ENCODE assay signal across 15 cellular contexts in the genomic region with DNA sequence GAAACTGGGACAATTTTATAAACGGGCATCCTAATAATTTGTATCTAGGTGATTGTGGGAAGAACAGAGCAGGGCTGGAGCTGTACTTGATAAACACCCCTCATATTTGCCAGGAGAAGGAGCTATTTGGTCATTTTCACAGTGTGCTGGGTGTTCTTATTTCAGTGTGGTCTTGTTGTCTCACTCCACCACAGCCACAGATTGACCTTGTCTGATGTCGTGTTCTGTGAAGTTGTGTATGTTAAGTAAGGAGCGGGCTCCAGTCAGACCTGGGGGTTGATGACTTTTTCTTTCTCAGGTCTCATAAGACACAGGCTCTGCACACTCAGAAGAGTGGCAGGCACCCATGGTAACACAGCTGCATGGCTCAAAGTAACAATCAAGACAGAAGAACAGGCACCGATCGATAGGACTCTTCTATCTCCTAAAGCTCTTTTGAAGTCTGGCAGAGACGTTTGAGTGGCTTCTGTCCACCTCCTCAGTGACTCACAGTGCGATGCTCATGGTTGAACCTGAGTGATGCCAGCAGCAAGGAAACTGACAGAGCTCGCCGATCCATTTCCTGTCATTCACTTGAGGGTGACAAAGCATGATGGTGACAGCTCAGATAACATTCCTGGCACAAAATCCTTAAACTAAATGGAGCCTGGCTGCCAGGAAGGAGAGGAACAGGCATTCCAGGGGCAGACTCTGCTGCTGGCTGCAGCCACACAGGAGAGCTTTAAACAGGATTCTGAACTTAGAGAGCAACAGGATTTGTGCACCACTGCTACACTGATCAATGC. TPM values are rescaled to one million over a fixed set of nuclear protein-coding genes. Genes with fewer than 3 reads are reported as not detected.
DNase-seq lines count a peak whose midpoint lies in the region; ATAC-seq and TF ChIP-seq lines count a peak whose summit lies in the region.
"Had no signal": no experiment of that assay in that cellular context is flagged by ENCODE, and none has a peak within 500 bp of the region (broad histone marks: within the 10 kb centered on the region; RNA-seq: fewer than 3 reads in every experiment).

No MANE protein-coding gene starts in this region.

- H3K4me1 Mint-ChIP-seq in activated CD4-positive, alpha-beta T cell treated with anti-CD3 and anti-CD28 coated beads, Interleukin-2, amount 10 ng/mL, durations not matched to agents 24 days and 14 days: peaks cover 33% of the 10 kb centered on the region
- H3K4me1 Mint-ChIP-seq in mesothelial cell of epicardium: peaks cover 5% of the 10 kb centered on the region

- TF ChIP-seq CTCF in fibroblast of lung (conservative IDR thresholded peaks at IDR 0.05 in 1 of 2, IDR thresholded peaks at IDR 0.05 in 1 of 2; ENCODE audit: low read depth in 1 of 2, low read length in 2 of 2) (no peak), psoas muscle (IDR thresholded peaks at IDR 0.05) (no peak), mesothelial cell of epicardium (IDR thresholded peaks at IDR 0.05; ENCODE audit: unreplicated experiment) (no peak)

- no peak for DNase-seq in activated CD4-positive, alpha-beta T cell treated with anti-CD3 and anti-CD28 coated beads, Interleukin-2, amount 10 ng/mL, durations not matched to agents 24 days and 14 days
- DNase-seq in activated CD4-positive, alpha-beta T cell treated with anti-CD3 and anti-CD28 coated beads for 4 hours: no peak
- DNase-seq in NCI-H446 treated with DMSO at 0.1 percent for 48 hours (lab: John Stamatoyannopoulos, UW) (peak; percentile 21), fibroblast of lung (ENCODE audit: low read depth in 2 of 2) (peak; percentile 24 to 54), psoas muscle (peak; percentile 33 to 74), mesothelial cell of epicardium (ENCODE audit: low spot score in 2 of 2, unreplicated experiment in 2 of 2) (no peak), DMS153 treated with DMSO at 0.1 percent for 48 hours (lab: John Stamatoyannopoulos, UW; ENCODE audit: unreplicated experiment) (no peak), NCI-H748 treated with DMSO at 0.1 percent for 48 hours (lab: John Stamatoyannopoulos, UW) (no peak)
- DNase-seq: DMS79 treated with DMSO at 0.1 percent for 48 hours, Karpas-422, natural killer cell, NCI-H2171, T-helper 9 cell had no signal

- ATAC-seq in psoas muscle: peak; percentile 87 to 93 (median 92)
- ATAC-seq: natural killer cell had no signal

- H3K4me1 ChIP-seq in fibroblast of lung (ENCODE audit: control insufficient read depth, extremely low read depth, insufficient read depth, low read length) (peaks cover 15% of the 10 kb centered on the region), psoas muscle (peaks cover 40% of the 10 kb centered on the region)

- H3K4me3 Mint-ChIP-seq in activated CD4-positive, alpha-beta T cell treated with anti-CD3 and anti-CD28 coated beads, Interleukin-2, amount 10 ng/mL, durations not matched to agents 24 days and 14 days: no peak overlapping the region
- no peak overlapping the region for H3K4me3 Mint-ChIP-seq in mesothelial cell of epicardium
- H3K4me3 Mint-ChIP-seq: natural killer cell had no signal

- no peak overlapping the region for H2AFZ ChIP-seq in fibroblast of lung (ENCODE audit: low read length)

- no peaks in the 10 kb centered on the region for H3K27me3 ChIP-seq in fibroblast of lung (ENCODE audit: control insufficient read depth, insufficient read depth, low read length)
- no peaks in the 10 kb centered on the region for H3K27me3 ChIP-seq in psoas muscle (ENCODE audit: insufficient read depth in 3 of 3, low read length in 2 of 3)
- H3K27me3 ChIP-seq: upper lobe of left lung had no signal

- H3K9me3 Mint-ChIP-seq in activated CD4-positive, alpha-beta T cell treated with anti-CD3 and anti-CD28 coated beads, Interleukin-2, amount 10 ng/mL, durations not matched to agents 24 days and 14 days: no peaks in the 10 kb centered on the region
- no peaks in the 10 kb centered on the region for H3K9me3 Mint-ChIP-seq in mesothelial cell of epicardium
- H3K9me3 Mint-ChIP-seq: natural killer cell had no signal

- H3K9me3 ChIP-seq in fibroblast of lung (ENCODE audit: control insufficient read depth, insufficient read depth, low read depth, low read length): no peaks in the 10 kb centered on the region
- no peaks in the 10 kb centered on the region for H3K9me3 ChIP-seq in psoas muscle
- H3K9me3 ChIP-seq: upper lobe of left lung had no signal

- H3K4me3 ChIP-seq in fibroblast of lung (replicated peaks in 1 of 4; ENCODE audit: control extremely low read depth in 1 of 4, insufficient read depth in 1 of 4, low read depth in 3 of 4, low read length in 4 of 4) (no peak overlapping the region), psoas muscle (peak overlapping the region; percentile 17)
- H3K4me3 ChIP-seq: skin epidermis, upper lobe of left lung had no signal

- intact Hi-C loops in activated CD4-positive, alpha-beta T cell treated with anti-CD3 and anti-CD28 coated beads, Interleukin-2, amount 10 ng/mL, durations not matched to agents 24 days and 14 days (cut with micrococcal nuclease): loop anchor here (10.0 kb wide), 1 partner anchor 609 kb away; no protein-coding TSS in a partner anchor
- intact Hi-C loops in psoas muscle (cut with DNase I): loop anchor here (10.0 kb wide), 3 partner anchors 429 to 1039 kb away; partner anchors contain the start of gene CAPN7 (in 1 of the 2)

- 35 to 37% (median 37%) methylated on average over 9 of the region's 9 CpGs for WGBS in psoas muscle, 3 donors

- H3K36me3 ChIP-seq in fibroblast of lung (ENCODE audit: control insufficient read depth, insufficient read depth, low read length) (no peaks in the 10 kb centered on the region), psoas muscle (ENCODE audit: insufficient read depth in 1 of 2, low read depth in 1 of 2) (no peaks in the 10 kb centered on the region)
- H3K36me3 ChIP-seq: upper lobe of left lung had no signal

- H4K20me1 ChIP-seq in fibroblast of lung (ENCODE audit: control insufficient read depth, extremely low read depth, insufficient read depth, low read length): no peaks in the 10 kb centered on the region

- no peaks in the 10 kb centered on the region for H3K36me3 Mint-ChIP-seq in activated CD4-positive, alpha-beta T cell treated with anti-CD3 and anti-CD28 coated beads, Interleukin-2, amount 10 ng/mL, durations not matched to agents 24 days and 14 days (ENCODE audit: low read depth)
- no peaks in the 10 kb centered on the region for H3K36me3 Mint-ChIP-seq in mesothelial cell of epicardium
- H3K36me3 Mint-ChIP-seq: natural killer cell had no signal

- H3K27ac Mint-ChIP-seq in activated CD4-positive, alpha-beta T cell treated with anti-CD3 and anti-CD28 coated beads, Interleukin-2, amount 10 ng/mL, durations not matched to agents 24 days and 14 days: peak overlapping the region; percentile 14
- no peak overlapping the region for H3K27ac Mint-ChIP-seq in mesothelial cell of epicardium
- H3K27ac Mint-ChIP-seq: natural killer cell had no signal

- H3K79me2 ChIP-seq in fibroblast of lung (ENCODE audit: control insufficient read depth, insufficient read depth, low read length): no peaks in the 10 kb centered on the region

- no peaks in the 10 kb centered on the region for H3K27me3 Mint-ChIP-seq in activated CD4-positive, alpha-beta T cell treated with anti-CD3 and anti-CD28 coated beads, Interleukin-2, amount 10 ng/mL, durations not matched to agents 24 days and 14 days
- H3K27me3 Mint-ChIP-seq in mesothelial cell of epicardium (ENCODE audit: low read depth): peaks cover 3% of the 10 kb centered on the region

- H3K4me2 ChIP-seq in fibroblast of lung (ENCODE audit: extremely low read depth, insufficient read depth, low read length): peak overlapping the region; percentile 54

- H3K27ac ChIP-seq in fibroblast of lung (ENCODE audit: insufficient read depth, low read length) (no peak overlapping the region), psoas muscle (peak overlapping the region; percentile 88)
- H3K27ac ChIP-seq: upper lobe of left lung had no signal

- no peak overlapping the region for H3K9ac ChIP-seq in fibroblast of lung (ENCODE audit: insufficient read depth, low read length)

RNA-seq across cellular contexts. Expression of gene DPH3, which starts 20.8 kb away (rescaled TPM):
- 27.6 and 30.1 TPM in 2 replicates for total RNA-seq in activated CD4-positive, alpha-beta T cell treated with anti-CD3 and anti-CD28 coated beads, Interleukin-2, amount 10 ng/mL, durations not matched to agents 24 days and 14 days
- total RNA-seq in fibroblast of lung (23.6 and 28.2 TPM in 2 replicates), psoas muscle (10 to 100 TPM; 23.5 to 53.3 (median 43.3) TPM), mesothelial cell of epicardium (15.4 to 19.3 TPM (median 17.2 TPM) in 3 replicates)
- polyA plus RNA-seq in fibroblast of lung (22.6 and 28.1 TPM in 2 replicates), psoas muscle (100 to 1,000 TPM in 1 of 3 donors, 10 to 100 TPM in 2; 33.4 to 108 (median 76.9) TPM)
- polyA plus RNA-seq in fibroblast of lung (2012): 25.7 and 29.3 TPM in 2 replicates
- polyA minus RNA-seq in fibroblast of lung (ENCODE audit: low replicate concordance): 4.7 and 6.1 TPM in 2 replicates

RNA-seq across cellular contexts. Expression of gene OXNAD1, which starts 21.1 kb away (rescaled TPM):
- 27.1 and 29.8 TPM in 2 replicates for total RNA-seq in activated CD4-positive, alpha-beta T cell treated with anti-CD3 and anti-CD28 coated beads, Interleukin-2, amount 10 ng/mL, durations not matched to agents 24 days and 14 days
- total RNA-seq in fibroblast of lung (7.4 and 10.4 TPM in 2 replicates), psoas muscle (10 to 100 TPM in 2 of 4 donors, 1 to 10 TPM in 2; 5.4 to 15.5 (median 9.0) TPM), mesothelial cell of epicardium (10.6 to 13.2 TPM (median 12.3 TPM) in 3 replicates)
- polyA plus RNA-seq in fibroblast of lung (6.4 and 7.8 TPM in 2 replicates), psoas muscle (10 to 100 TPM in 2 of 3 donors, 1 to 10 TPM in 1; 8.2 to 24.4 (median 11.9) TPM)
- polyA plus RNA-seq in fibroblast of lung (2012): 4.0 and 5.4 TPM in 2 replicates
- polyA minus RNA-seq in fibroblast of lung (ENCODE audit: low replicate concordance): 0.94 and 7.4 TPM in 2 replicates

Comparison
In these comparisons a context has a peak if more than half of its experiments do, and no peak if none do; other contexts are left out.
1. DNase-seq: peak in NCI-H446 treated with DMSO at 0.1 percent for 48 hours (single experiment), fibroblast of lung (2 of 2) and psoas muscle (2 of 2); none in activated CD4-positive, alpha-beta T cell treated with anti-CD3 and anti-CD28 coated beads, Interleukin-2, amount 10 ng/mL, durations not matched to agents 24 days and 14 days (single experiment), activated CD4-positive, alpha-beta T cell treated with anti-CD3 and anti-CD28 coated beads for 4 hours (0 of 2), mesothelial cell of epicardium (0 of 2), DMS153 treated with DMSO at 0.1 percent for 48 hours (single experiment) and NCI-H748 treated with DMSO at 0.1 percent for 48 hours (single experiment).